ENCODE assay signal across 17 cellular contexts in the genomic region with DNA sequence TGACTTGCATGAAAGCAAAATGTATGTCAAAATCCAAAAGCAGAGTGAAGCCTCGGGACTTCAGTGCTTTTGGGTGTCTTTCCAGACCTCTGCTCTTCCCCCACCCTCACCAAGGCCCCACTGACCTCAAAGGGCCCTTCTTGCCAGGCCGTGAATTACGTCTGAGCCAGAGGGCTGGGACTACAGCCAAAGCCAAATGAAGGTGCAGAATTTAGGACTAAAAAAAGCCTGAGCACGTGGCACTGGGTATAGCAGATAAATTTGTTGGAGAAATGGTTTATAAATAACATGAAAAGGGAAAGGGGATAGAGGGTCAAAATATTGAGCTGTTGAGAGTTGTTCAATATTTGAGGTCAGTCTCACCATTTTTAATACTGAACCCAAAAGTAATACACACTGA.
DNase-seq lines count a peak whose midpoint lies in the region; ATAC-seq and TF ChIP-seq lines count a peak whose summit lies in the region.
"Had no signal": no experiment of that assay in that cellular context is flagged by ENCODE, and none has a peak within 500 bp of the region (broad histone marks: within the 10 kb centered on the region; RNA-seq: fewer than 3 reads in every experiment).

No MANE protein-coding gene starts in this region.

- ATAC-seq in gastroesophageal sphincter (peak; percentile 41), GM19455 (IDR thresholded peaks at IDR 0.05; ENCODE audit: unreplicated experiment) (no peak), HG03439 (IDR thresholded peaks at IDR 0.05; ENCODE audit: unreplicated experiment) (no peak)
- ATAC-seq: body of pancreas had no signal

- H3K36me3 ChIP-seq in gastroesophageal sphincter (no peaks in the 10 kb centered on the region), stomach smooth muscle (ENCODE audit: control insufficient read depth in 2 of 2, insufficient read depth in 2 of 2, low read length in 2 of 2) (no peaks in the 10 kb centered on the region)

- H3K9me3 ChIP-seq in gastroesophageal sphincter (no peaks in the 10 kb centered on the region), stomach smooth muscle (ENCODE audit: control insufficient read depth in 2 of 2, low read length in 2 of 2) (no peaks in the 10 kb centered on the region)
- H3K9me3 ChIP-seq: body of pancreas had no signal

- TF ChIP-seq POLR2A in gastroesophageal sphincter (IDR thresholded peaks at IDR 0.05) = no peak

- H3K4me3 ChIP-seq in gastroesophageal sphincter (no peak overlapping the region), stomach smooth muscle (ENCODE audit: low read length in 2 of 2) (no peak overlapping the region)
- H3K4me3 ChIP-seq: body of pancreas, smooth muscle cell had no signal

- DNase-seq in RPMI8226 (peak; percentile 36), medulla oblongata (ENCODE audit: extremely low spot score) (peak; percentile 37), dedifferentiated amniotic fluid mesenchymal stem cell (ENCODE audit: extremely low spot score) (no peak), hippocampal formation (lab: John Stamatoyannopoulos, UW) (no peak)
- DNase-seq: activated CD4-positive, alpha-beta T cell treated with anti-CD3 and anti-CD28 coated beads, Interleukin-2, amount 10 ng/mL, durations not matched to agents 7 days and 5 days; activated naive CD4-positive, alpha-beta T cell treated with anti-CD3 and anti-CD28 coated beads for 36 hours; CD4-positive, alpha-beta memory T cell; DMS53; islet precursor cell; NCI-H2029 treated with DMSO at 0.1 percent for 48 hours; NCI-H524 treated with DMSO at 0.1 percent for 48 hours had no signal

- H3K4me1 ChIP-seq in gastroesophageal sphincter (peaks cover 20 to 74% (median 23%) of the 10 kb centered on the region in 3 donors), stomach smooth muscle (ENCODE audit: control insufficient read depth, insufficient read depth, low read length) (peaks cover 26% of the 10 kb centered on the region)

- 0 to 3% methylated on average over 1 to 4 of the region's 4 CpGs for WGBS in gastroesophageal sphincter (ENCODE audit: low coverage in 1 of 2), 2 donors

- TF ChIP-seq CTCF in gastroesophageal sphincter (IDR thresholded peaks at IDR 0.05) = no peak

- no peak overlapping the region for H3K9ac ChIP-seq in stomach smooth muscle (ENCODE audit: low read length in 2 of 2)

- H3K27me3 ChIP-seq in gastroesophageal sphincter (no peaks in the 10 kb centered on the region), stomach smooth muscle (ENCODE audit: control insufficient read depth in 1 of 2, insufficient read depth in 2 of 2, low read length in 2 of 2) (no peaks in the 10 kb centered on the region)
- H3K27me3 ChIP-seq: body of pancreas had no signal

- H3K27ac ChIP-seq in gastroesophageal sphincter (peak overlapping the region in 2 of 4 donors; percentile 54 to 62), stomach smooth muscle (ENCODE audit: low read length) (peak overlapping the region; percentile 13)
- H3K27ac ChIP-seq: body of pancreas had no signal

- TF ChIP-seq EP300 in gastroesophageal sphincter (IDR thresholded peaks at IDR 0.05) = no peak

Comparison
In these comparisons a context has a peak if more than half of its experiments do, and no peak if none do; other contexts are left out.
1. DNase-seq: peak in RPMI8226 (single experiment) and medulla oblongata (single experiment); none in dedifferentiated amniotic fluid mesenchymal stem cell (single experiment) and hippocampal formation (0 of 2).